2 cellular contexts compared by ENCODE assay signal in genomic region chr17:43034623-43035293, GRCh38.
TF ChIP-seq lines count a peak whose summit lies in the region.

No MANE protein-coding gene starts in this region.

TF ChIP-seq in GM23338, 12 proteins besides CTCF, POLR2A, EP300 and RAD21:
- TF ChIP-seq ETS1 (IDR thresholded peaks at IDR 0.05) (no peak), CREB1 (CRISPR knock-in tag; IDR thresholded peaks at IDR 0.05; ENCODE audit: low read depth) (no peak), NANOG (IDR thresholded peaks at IDR 0.05; ENCODE audit: borderline replicate concordance) (no peak)

TF ChIP-seq in K562, 482 proteins besides CTCF, POLR2A, EP300 and RAD21:
- peak; percentile 73 for TF ChIP-seq RBM25 (IDR thresholded peaks at IDR 0.05; ENCODE audit: low read depth, low read length, severe bottlenecking)
- TF ChIP-seq BCOR (IDR thresholded peaks at IDR 0.05), result 0 out of 2 replicates have a peak, but pooled peaks have one; percentile 40
- TF ChIP-seq ZFP36 (IDR thresholded peaks at IDR 0.05; ENCODE audit: low read depth, low read length, partially characterized antibody), result peak; percentile 65
- no peak for TF ChIP-seq MCM3 (IDR thresholded peaks at IDR 0.05)
- TF ChIP-seq RCOR1 (IDR thresholded peaks at IDR 0.05; ENCODE audit: borderline replicate concordance in 1 of 2, low read depth in 2 of 2, low read length in 2 of 2), result no peak
